Comparison of ENCODE assay signal across 9 cellular contexts in the genomic region with DNA sequence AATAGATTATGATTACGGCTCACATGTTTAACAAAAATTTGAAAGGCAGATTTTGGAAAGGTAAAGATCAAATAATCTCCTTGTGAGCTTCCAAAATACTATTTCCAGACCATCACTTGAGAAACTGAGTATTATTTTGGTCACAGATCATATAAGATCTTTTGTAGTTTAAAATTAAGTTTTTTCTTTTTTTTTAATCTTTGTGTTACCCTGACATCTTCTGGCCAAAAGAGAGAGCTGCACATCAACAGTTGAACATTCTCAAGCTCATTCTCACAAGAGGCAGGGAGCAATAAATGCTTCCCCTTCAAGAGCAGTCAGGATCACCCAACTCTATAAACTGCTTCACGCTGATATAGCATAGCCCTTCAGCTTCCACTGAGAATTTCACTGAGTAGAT. TPM values are rescaled to one million over a fixed set of nuclear protein-coding genes. Genes with fewer than 3 reads are reported as not detected.
A peak's percentile ranks its signal among the peaks of the same experiment; 100 is the strongest.
DNase-seq lines count a peak whose midpoint lies in the region; ATAC-seq and TF ChIP-seq lines count a peak whose summit lies in the region.
"Had no signal": no experiment of that assay in that cellular context is flagged by ENCODE, and none has a peak within 500 bp of the region (broad histone marks: within the 10 kb centered on the region; RNA-seq: fewer than 3 reads in every experiment).

No MANE protein-coding gene starts in this region.

- H3K27me3 Mint-ChIP-seq in endothelial cell (ENCODE audit: unreplicated experiment), result no peaks in the 10 kb centered on the region
- H3K27me3 Mint-ChIP-seq: central memory CD8-positive, alpha-beta T cell had no signal

- H3K4me3 ChIP-seq in cardiac muscle cell (no peak overlapping the region), retinal pigment epithelial cell (ENCODE audit: low read length) (no peak overlapping the region)

- H3K4me1 ChIP-seq in cardiac muscle cell (ENCODE audit: low read depth), result no peaks in the 10 kb centered on the region

- H3K36me3 Mint-ChIP-seq in endothelial cell (ENCODE audit: low read depth, unreplicated experiment), result no peaks in the 10 kb centered on the region

- H3K27ac Mint-ChIP-seq in endothelial cell (ENCODE audit: unreplicated experiment), result no peak overlapping the region

- DNase-seq in cardiac muscle cell (ENCODE audit: low read depth in 1 of 2, low spot score in 1 of 2) (peak; percentile 43 to 49), Right ventricle myocardium superior (no peak), M059J (ENCODE audit: low read depth) (peak; percentile 6), endothelial cell (ENCODE audit: low spot score) (no peak), retinal pigment epithelial cell (ENCODE audit: low read depth) (peak; percentile 11), T1000 (lab: John Stamatoyannopoulos, UW) (no peak)
- no peak for DNase-seq in activated naive CD4-positive, alpha-beta T cell (lab: John Stamatoyannopoulos, UW)

- TF ChIP-seq CTCF in cardiac muscle cell (IDR thresholded peaks at IDR 0.05; ENCODE audit: low read depth, low read length) (peak; percentile 62), endothelial cell (IDR thresholded peaks at IDR 0.05; ENCODE audit: unreplicated experiment) (peak; percentile 60), retinal pigment epithelial cell (conservative IDR thresholded peaks at IDR 0.05; ENCODE audit: low read depth, low read length) (peak; percentile 67)

- H3K27ac ChIP-seq in cardiac muscle cell, result no peak overlapping the region

- no peaks in the 10 kb centered on the region for H3K27me3 ChIP-seq in cardiac muscle cell

- ATAC-seq in Right ventricle myocardium superior (ENCODE audit: poor library complexity) (no peak), GM18519 (IDR thresholded peaks at IDR 0.05; ENCODE audit: low FRiP score, unreplicated experiment) (no peak)

- peaks cover 4% of the 10 kb centered on the region for H3K36me3 ChIP-seq in cardiac muscle cell

- H3K4me3 Mint-ChIP-seq in endothelial cell (ENCODE audit: unreplicated experiment), result no peak overlapping the region
- H3K4me3 Mint-ChIP-seq: central memory CD8-positive, alpha-beta T cell had no signal

- no peaks in the 10 kb centered on the region for H3K4me1 Mint-ChIP-seq in endothelial cell (ENCODE audit: unreplicated experiment)
- H3K4me1 Mint-ChIP-seq: central memory CD8-positive, alpha-beta T cell had no signal

- H3K9me3 Mint-ChIP-seq in endothelial cell (ENCODE audit: unreplicated experiment), result no peaks in the 10 kb centered on the region
- H3K9me3 Mint-ChIP-seq: central memory CD8-positive, alpha-beta T cell had no signal

- H3K9me3 ChIP-seq in cardiac muscle cell (ENCODE audit: low read depth), result no peaks in the 10 kb centered on the region

- intact Hi-C loops in Right ventricle myocardium superior (cut with DNase I), result loop anchor here (10.0 kb wide), 1 partner anchor 312 kb away; no protein-coding TSS in a partner anchor

RNA-seq across cellular contexts. Expression of a gene that starts 15.9 kb away (rescaled TPM):
- total RNA-seq in cardiac muscle cell (5.2 and 7.7 TPM in 2 replicates), Right ventricle myocardium superior (15.8 TPM), endothelial cell (ENCODE audit: unreplicated experiment) (11.6 TPM)
- 14.0 and 17.3 TPM in 2 replicates for polyA plus RNA-seq in cardiac muscle cell
- total RNA-seq in M059J (2014; rRNA removed; shearing (Covaris generic)), result 20.7 and 29.2 TPM in 2 replicates

RNA-seq across cellular contexts. Expression of a gene that starts 43.1 kb away (rescaled TPM):
- not detected in 2 replicates for total RNA-seq in cardiac muscle cell
- not detected in 2 replicates for polyA plus RNA-seq in cardiac muscle cell
- total RNA-seq in Right ventricle myocardium superior, result not detected
- total RNA-seq in M059J (2014; rRNA removed; shearing (Covaris generic)), result not detected in 2 replicates
- total RNA-seq in endothelial cell (ENCODE audit: unreplicated experiment), result not detected

Comparison
In these comparisons a context has a peak if more than half of its experiments do, and no peak if none do; other contexts are left out.
1. DNase-seq: peak in cardiac muscle cell (2 of 2), M059J (single experiment) and retinal pigment epithelial cell (single experiment); none in Right ventricle myocardium superior (single experiment), endothelial cell (single experiment), T1000 (single experiment) and activated naive CD4-positive, alpha-beta T cell (0 of 4).
2. Peak in every context shown above with its lines, with median percentiles within 50 percentile points of each other: CTCF ChIP-seq.